In the genomic region with DNA sequence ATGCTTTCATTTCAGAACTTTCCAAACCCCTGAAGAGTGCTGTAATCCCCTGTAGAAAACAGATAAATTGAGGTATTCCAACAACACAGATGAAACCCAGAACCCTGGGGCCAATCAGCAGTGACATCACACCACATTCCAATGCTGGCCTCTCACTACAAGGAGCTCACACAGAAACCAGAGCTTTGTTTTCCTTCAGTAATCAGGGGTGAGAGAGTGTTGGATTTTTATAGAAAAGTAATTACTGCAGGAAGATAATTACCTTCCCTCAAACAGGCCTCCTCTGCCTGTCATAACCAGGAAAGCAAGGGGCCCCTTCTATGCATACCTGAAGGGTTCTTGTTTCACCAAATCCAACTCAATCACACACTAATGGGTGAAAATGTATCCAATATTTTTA, we compare ENCODE assay signal across 11 cellular contexts.
DNase-seq lines count a peak whose midpoint lies in the region; ATAC-seq and TF ChIP-seq lines count a peak whose summit lies in the region.
"Had no signal": no experiment of that assay in that cellular context is flagged by ENCODE, and none has a peak within 500 bp of the region (broad histone marks: within the 10 kb centered on the region; RNA-seq: fewer than 3 reads in every experiment).

No MANE protein-coding gene starts in this region.

- TF ChIP-seq CTCF in foreskin fibroblast (IDR thresholded peaks at IDR 0.05; ENCODE audit: low read depth, low read length), result no peak
- no peak for TF ChIP-seq CTCF in neural crest cell (conservative IDR thresholded peaks at IDR 0.05)

- H3K9me3 Mint-ChIP-seq in neural crest cell, result peaks cover 4% of the 10 kb centered on the region

- no peaks in the 10 kb centered on the region for H3K36me3 Mint-ChIP-seq in neural crest cell (ENCODE audit: low read depth)

- ATAC-seq in SK-N-SH treated with all-trans-retinoic acid at 6 μM for 48 hours (peak; percentile 97), GM19463 (IDR thresholded peaks at IDR 0.05; ENCODE audit: unreplicated experiment) (no peak), GM21576 (IDR thresholded peaks at IDR 0.05; ENCODE audit: unreplicated experiment) (no peak), HG02973 (IDR thresholded peaks at IDR 0.05; ENCODE audit: unreplicated experiment) (no peak)
- ATAC-seq: stimulated activated naive B cell treated with anti-CD40 and anti-IgM and Interleukin-4, amounts not matched to agents 10 μg/mL and 1 μg/mL and 100 μg/mL, for 72 hours had no signal

- H3K4me3 Mint-ChIP-seq in neural crest cell, result peak overlapping the region; percentile 15
- H3K4me3 Mint-ChIP-seq: activated naive CD4-positive, alpha-beta T cell treated with anti-CD3 and anti-CD28 coated beads, Interleukin-2, amount 50 U/mL, for 24 hours; CD4-positive, alpha-beta memory T cell; stimulated activated naive B cell treated with anti-CD40 and anti-IgM and Interleukin-4, amounts not matched to agents 10 μg/mL and 1 μg/mL and 100 μg/mL, for 72 hours had no signal

- no peaks in the 10 kb centered on the region for H3K27me3 Mint-ChIP-seq in neural crest cell (ENCODE audit: low read depth)
- H3K27me3 Mint-ChIP-seq: activated naive CD4-positive, alpha-beta T cell treated with anti-CD3 and anti-CD28 coated beads, Interleukin-2, amount 50 U/mL, for 24 hours; CD4-positive, alpha-beta memory T cell; stimulated activated naive B cell treated with anti-CD40 and anti-IgM and Interleukin-4, amounts not matched to agents 10 μg/mL and 1 μg/mL and 100 μg/mL, for 72 hours had no signal

- H3K4me1 Mint-ChIP-seq in neural crest cell, result peaks cover 45% of the 10 kb centered on the region

- no peak overlapping the region for H3K4me3 ChIP-seq in foreskin fibroblast (ENCODE audit: low read depth in 1 of 2, low read length in 2 of 2)

- peak; percentile 41 for DNase-seq in Daoy (ENCODE audit: low read depth)
- peak; percentile 56 to 82 for DNase-seq in foreskin fibroblast
- no peak for DNase-seq in neural crest cell (ENCODE audit: low read depth, low spot score)
- no peak for DNase-seq in CD1c-positive myeloid dendritic cell (ENCODE audit: extremely low spot score)
- DNase-seq: CD4-positive, alpha-beta memory T cell; stimulated activated naive B cell treated with anti-CD40 and anti-IgM and Interleukin-4, amounts not matched to agents 10 μg/mL and 1 μg/mL and 100 μg/mL, for 72 hours had no signal

- H3K27ac Mint-ChIP-seq in neural crest cell (ENCODE audit: unreplicated experiment), result peak overlapping the region; percentile 81
- H3K27ac Mint-ChIP-seq: activated naive CD4-positive, alpha-beta T cell treated with anti-CD3 and anti-CD28 coated beads, Interleukin-2, amount 50 U/mL, for 24 hours; CD4-positive, alpha-beta memory T cell; stimulated activated naive B cell treated with anti-CD40 and anti-IgM and Interleukin-4, amounts not matched to agents 10 μg/mL and 1 μg/mL and 100 μg/mL, for 72 hours had no signal

TF ChIP-seq in SK-N-SH treated with all-trans-retinoic acid at 6 μM for 48 hours, 23 proteins besides CTCF, POLR2A, EP300 and RAD21:
- TF ChIP-seq GLIS3 (CRISPR knock-in tag; IDR thresholded peaks at IDR 0.05) (no peak), ISL1 (CRISPR knock-in tag; IDR thresholded peaks at IDR 0.05) (peak; percentile 56)

Comparison
In these comparisons a context has a peak if more than half of its experiments do, and no peak if none do; other contexts are left out.
1. DNase-seq: peak in Daoy (single experiment) and foreskin fibroblast (2 of 2); none in neural crest cell (single experiment) and CD1c-positive myeloid dendritic cell (single experiment).